ENCODE assay signal across 13 cellular contexts in genomic region chr12:109346920-109347319, GRCh38. TPM values are rescaled to one million over a fixed set of nuclear protein-coding genes. Genes with fewer than 3 reads are reported as not detected.
DNase-seq lines count a peak whose midpoint lies in the region; ATAC-seq and TF ChIP-seq lines count a peak whose summit lies in the region.
"Had no signal": no experiment of that assay in that cellular context is flagged by ENCODE, and none has a peak within 500 bp of the region (broad histone marks: within the 10 kb centered on the region; RNA-seq: fewer than 3 reads in every experiment).

No MANE protein-coding gene starts in this region.

- no peaks in the 10 kb centered on the region for H3K9me3 ChIP-seq in OCI-LY3 (ENCODE audit: insufficient read depth, low read length)
- H3K9me3 ChIP-seq in esophagus muscularis mucosa, result no peaks in the 10 kb centered on the region
- H3K9me3 ChIP-seq: upper lobe of right lung had no signal

- H3K27me3 ChIP-seq in BJ (ENCODE audit: control insufficient read depth, insufficient read depth, low read length) (no peaks in the 10 kb centered on the region), OCI-LY3 (ENCODE audit: low read depth, low read length) (peaks cover 32% of the 10 kb centered on the region), esophagus muscularis mucosa (no peaks in the 10 kb centered on the region)

- no peak overlapping the region for H3K4me2 ChIP-seq in OCI-LY3 (ENCODE audit: low read length)

- no peak for TF ChIP-seq POLR2A in esophagus muscularis mucosa (IDR thresholded peaks at IDR 0.05; ENCODE audit: low read depth)

- ATAC-seq in GM19397 (IDR thresholded peaks at IDR 0.05; ENCODE audit: unreplicated experiment), result no peak
- ATAC-seq: upper lobe of right lung had no signal

- intact Hi-C loops in esophagus muscularis mucosa (cut with DNase I), result no loop called here

- H4K20me1 ChIP-seq in OCI-LY3 (ENCODE audit: insufficient read depth, low read length), result no peaks in the 10 kb centered on the region; the same call in 1 of the 2 replicates

- TF ChIP-seq EP300 in esophagus muscularis mucosa (IDR thresholded peaks at IDR 0.05), result no peak

- TF ChIP-seq CTCF in BJ (IDR thresholded peaks at IDR 0.05; ENCODE audit: insufficient read depth, low read depth, low read length) (0 out of 2 replicates have a peak, but pooled peaks have one; percentile 4), GM10248 (IDR thresholded peaks at IDR 0.05; ENCODE audit: control extremely low read depth, extremely low read depth, low read depth, missing control alignments) (peak; percentile 9), OCI-LY3 (IDR thresholded peaks at IDR 0.05; ENCODE audit: low read depth, low read length) (peak; percentile 38), esophagus muscularis mucosa (IDR thresholded peaks at IDR 0.05) (peak in 1 of 3 experiments; percentile 12)

- WGBS in esophagus muscularis mucosa, result 90% methylated on average over 3 of the region's 3 CpGs

- H3K79me2 ChIP-seq in OCI-LY3 (ENCODE audit: low read length), result no peaks in the 10 kb centered on the region

- DNase-seq in BJ (ENCODE audit: low read depth) (no peak), GM10248 (ENCODE audit: extremely low spot score) (no peak), esophagus muscularis mucosa (ENCODE audit: extremely low spot score) (peak; percentile 12), ureter (ENCODE audit: low spot score) (no peak), mesenteric fat pad (ENCODE audit: low spot score) (no peak)
- DNase-seq: GDM1, left ventricle myocardium inferior, naive B cell, NCI-H2107, upper lobe of right lung had no signal

- H3K4me1 ChIP-seq in OCI-LY3 (ENCODE audit: low read length) (peaks cover 5% of the 10 kb centered on the region), esophagus muscularis mucosa (no peaks in the 10 kb centered on the region)
- H3K4me1 ChIP-seq: left ventricle myocardium inferior, upper lobe of right lung had no signal

- no peaks in the 10 kb centered on the region for H3K36me3 ChIP-seq in BJ (ENCODE audit: control insufficient read depth, insufficient read depth, low read length)
- no peaks in the 10 kb centered on the region for H3K36me3 ChIP-seq in OCI-LY3 (replicated peaks; ENCODE audit: low read depth, low read length)
- H3K36me3 ChIP-seq in esophagus muscularis mucosa, result no peaks in the 10 kb centered on the region
- H3K36me3 ChIP-seq: left ventricle myocardium inferior, upper lobe of right lung had no signal

- H3K4me3 ChIP-seq in BJ (ENCODE audit: low read depth, low read length) (no peak overlapping the region), OCI-LY3 (ENCODE audit: low read length) (no peak overlapping the region), esophagus muscularis mucosa (no peak overlapping the region)
- H3K4me3 ChIP-seq: left ventricle myocardium inferior, upper lobe of right lung had no signal

- H2AFZ ChIP-seq in OCI-LY3 (ENCODE audit: low read depth, low read length), result no peak overlapping the region

- POLR2A ChIA-PET in BJ (lab: Charles Lee), result no interaction called here
- POLR2A ChIA-PET in GM10248 (lab: Yijun Ruan, JAX), result no interaction called here

- CTCF ChIA-PET in BJ (lab: Yijun Ruan, JAX) (no interaction called here), GM10248 (lab: Yijun Ruan, JAX) (interaction anchor here (0.9 to 1.2 kb wide), 3 partner anchors 9 to 31 kb away, joined by 3 to 5 read pairs (median 3); no protein-coding TSS in a partner anchor)

- H3K9ac ChIP-seq in OCI-LY3 (ENCODE audit: low read length), result no peak overlapping the region

- H3K27ac ChIP-seq in OCI-LY3 (ENCODE audit: low read length) (no peak overlapping the region), esophagus muscularis mucosa (replicated peaks in 1 of 4) (no peak overlapping the region)
- H3K27ac ChIP-seq: left ventricle myocardium inferior, upper lobe of right lung had no signal

RNA-seq across cellular contexts. Expression of gene MYO1H, which starts 0.8 kb away (rescaled TPM):
- not detected in 2 replicates for polyA plus RNA-seq in BJ (2011; rRNA removed)
- not detected in 2 replicates for polyA minus RNA-seq in BJ (2011; rRNA and poly(A)+ RNA removed)
- total RNA-seq in esophagus muscularis mucosa (not detected), ureter (not detected), mesenteric fat pad (0.10 TPM)
- total RNA-seq: CD4-positive, CD25-positive, alpha-beta regulatory T cell had no signal

RNA-seq across cellular contexts. Expression of gene FOXN4, which starts 37.8 kb away (rescaled TPM):
- polyA plus RNA-seq in BJ (2011; rRNA removed), result not detected in 2 replicates
- polyA minus RNA-seq in BJ (2011; rRNA and poly(A)+ RNA removed), result not detected in 2 replicates
- total RNA-seq in esophagus muscularis mucosa, result not detected
- total RNA-seq in ureter, result not detected
- total RNA-seq in mesenteric fat pad, result not detected
- total RNA-seq: CD4-positive, CD25-positive, alpha-beta regulatory T cell; left ventricle myocardium inferior; upper lobe of right lung had no signal
